Comparison of ENCODE assay signal across 1 cellular context in the genomic region with DNA sequence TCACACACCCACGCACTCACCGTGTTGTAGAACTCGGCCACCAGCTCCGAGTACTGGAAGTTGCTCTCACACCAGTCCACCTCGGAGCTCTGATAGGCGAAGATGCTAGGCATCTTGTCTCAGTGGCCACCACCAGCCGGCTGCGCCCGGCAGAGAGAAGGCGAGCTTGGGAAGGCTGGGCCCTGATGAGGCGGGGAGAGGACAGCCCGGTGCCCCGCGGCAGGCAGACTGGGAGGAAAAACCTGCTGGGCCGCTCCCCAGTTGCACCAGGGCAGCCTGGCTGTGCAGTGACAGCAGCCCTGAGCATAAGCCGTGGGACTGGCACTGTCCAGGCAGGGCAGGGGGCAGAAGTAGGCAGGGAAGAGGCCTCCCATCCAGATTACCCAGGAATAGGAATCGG.
TF ChIP-seq lines count a peak whose summit lies in the region.

A gene with protein sequence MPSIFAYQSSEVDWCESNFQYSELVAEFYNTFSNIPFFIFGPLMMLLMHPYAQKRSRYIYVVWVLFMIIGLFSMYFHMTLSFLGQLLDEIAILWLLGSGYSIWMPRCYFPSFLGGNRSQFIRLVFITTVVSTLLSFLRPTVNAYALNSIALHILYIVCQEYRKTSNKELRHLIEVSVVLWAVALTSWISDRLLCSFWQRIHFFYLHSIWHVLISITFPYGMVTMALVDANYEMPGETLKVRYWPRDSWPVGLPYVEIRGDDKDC (minus strand): TSS at position 174 of the 400 bp plus-strand sequence. CDS start 61 bp downstream, at position 113.

TF ChIP-seq in H1, 55 proteins besides CTCF, POLR2A, EP300 and RAD21:
- TF ChIP-seq TAF1 (IDR thresholded peaks at IDR 0.05; ENCODE audit: low read depth, low read length) (no peak), SAP30 (IDR thresholded peaks at IDR 0.05; ENCODE audit: insufficient read depth, insufficient replicate concordance, low read length) (no peak), SIN3A (conservative IDR thresholded peaks at IDR 0.05 in 1 of 2, IDR thresholded peaks at IDR 0.05 in 1 of 2; ENCODE audit: low read depth in 1 of 2, low read length in 2 of 2) (no peak), SIX5 (IDR thresholded peaks at IDR 0.05; ENCODE audit: low read depth, low read length) (no peak), RFX5 (IDR thresholded peaks at IDR 0.05; ENCODE audit: borderline replicate concordance, low read depth, low read length) (no peak), RNF2 (IDR thresholded peaks at IDR 0.05; ENCODE audit: borderline replicate concordance, low read depth, low read length, missing control alignments, poor library complexity, severe bottlenecking) (no peak), BRCA1 (IDR thresholded peaks at IDR 0.05; ENCODE audit: low read depth, low read length) (no peak), CTBP2 (IDR thresholded peaks at IDR 0.05; ENCODE audit: borderline replicate concordance, insufficient read depth, insufficient read length, low read length) (no peak), TBP (IDR thresholded peaks at IDR 0.05; ENCODE audit: low read depth, low read length) (no peak), SP1 (IDR thresholded peaks at IDR 0.05; ENCODE audit: low read depth, low read length) (no peak), YY1 (IDR thresholded peaks at IDR 0.05; ENCODE audit: low read depth, low read length) (no peak), SIRT6 (IDR thresholded peaks at IDR 0.05; ENCODE audit: low read length) (no peak)
- TF ChIP-seq, protein P1, sequence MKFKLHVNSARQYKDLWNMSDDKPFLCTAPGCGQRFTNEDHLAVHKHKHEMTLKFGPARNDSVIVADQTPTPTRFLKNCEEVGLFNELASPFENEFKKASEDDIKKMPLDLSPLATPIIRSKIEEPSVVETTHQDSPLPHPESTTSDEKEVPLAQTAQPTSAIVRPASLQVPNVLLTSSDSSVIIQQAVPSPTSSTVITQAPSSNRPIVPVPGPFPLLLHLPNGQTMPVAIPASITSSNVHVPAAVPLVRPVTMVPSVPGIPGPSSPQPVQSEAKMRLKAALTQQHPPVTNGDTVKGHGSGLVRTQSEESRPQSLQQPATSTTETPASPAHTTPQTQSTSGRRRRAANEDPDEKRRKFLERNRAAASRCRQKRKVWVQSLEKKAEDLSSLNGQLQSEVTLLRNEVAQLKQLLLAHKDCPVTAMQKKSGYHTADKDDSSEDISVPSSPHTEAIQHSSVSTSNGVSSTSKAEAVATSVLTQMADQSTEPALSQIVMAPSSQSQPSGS (IDR thresholded peaks at IDR 0.05; ENCODE audit: low read length) = no peak
- TF ChIP-seq, protein P2, sequence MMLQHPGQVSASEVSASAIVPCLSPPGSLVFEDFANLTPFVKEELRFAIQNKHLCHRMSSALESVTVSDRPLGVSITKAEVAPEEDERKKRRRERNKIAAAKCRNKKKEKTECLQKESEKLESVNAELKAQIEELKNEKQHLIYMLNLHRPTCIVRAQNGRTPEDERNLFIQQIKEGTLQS (IDR thresholded peaks at IDR 0.05; ENCODE audit: insufficient read depth, low read depth, low read length) = no peak
